Comparison of ENCODE assay signal across 7 cellular contexts in the genomic region with DNA sequence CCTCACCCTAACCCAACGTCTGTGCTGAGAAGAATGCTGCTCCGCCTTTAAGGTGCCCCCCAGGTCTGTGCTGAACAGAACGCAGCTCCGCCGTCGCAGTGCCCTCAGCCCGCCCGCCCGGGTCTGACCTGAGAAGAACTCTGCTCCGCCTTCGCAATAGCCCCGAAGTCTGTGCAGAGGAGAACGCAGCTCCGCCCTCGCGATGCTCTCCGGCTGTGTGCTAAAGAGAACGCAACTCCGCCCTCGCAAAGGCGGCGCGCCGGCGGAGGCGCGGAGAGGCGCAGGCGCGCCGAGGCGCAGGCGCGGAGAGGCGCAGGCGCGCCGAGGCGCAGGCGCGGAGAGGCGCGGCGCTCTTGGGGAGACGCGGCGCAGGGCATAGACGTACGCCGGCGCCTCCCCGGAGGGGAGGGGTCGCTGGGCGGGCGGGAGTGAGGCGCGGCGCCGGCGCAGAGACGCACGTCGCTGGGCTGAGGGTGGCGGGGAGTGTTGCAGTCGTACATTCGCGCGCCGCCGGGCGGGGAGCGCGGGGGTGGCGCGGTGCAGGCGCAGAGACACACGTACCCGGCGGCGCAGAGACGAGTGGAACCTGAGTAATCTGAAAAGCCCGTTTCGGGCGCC. TPM values are rescaled to one million over a fixed set of nuclear protein-coding genes. Genes with fewer than 3 reads are reported as not detected.
DNase-seq lines count a peak whose midpoint lies in the region; ATAC-seq, FAIRE-seq and TF ChIP-seq lines count a peak whose summit lies in the region.
"Not testable (repeated sequence)": the region's sequence is repeated elsewhere in the genome, so short reads cannot be mapped to it uniquely, and the experiment has no call there.

No MANE protein-coding gene starts in this region.

- not testable (repeated sequence) for BruUV-seq in PC-9 (replicated peaks; lab: Mats Ljungman, UMichigan); endothelial cell of umbilical vein (replicated peaks; lab: Mats Ljungman, UMichigan)

- ATAC-seq in GM18858 (IDR thresholded peaks at IDR 0.05; ENCODE audit: unreplicated experiment): peak; percentile 98
- ATAC-seq in HG02885 (IDR thresholded peaks at IDR 0.05; ENCODE audit: poor library complexity, unreplicated experiment): peak; percentile 89
- peak; percentile 95 to 98 for ATAC-seq in activated T-cell treated with anti-CD3 and anti-CD28 coated beads, Interleukin-2, amount 50 U/mL, for 72 hours (replicated peaks in 1 of 2)
- ATAC-seq in right lobe of liver: peak; percentile 75 to 98 (median 98)

- FAIRE-seq in endothelial cell of umbilical vein (lab: Jason Lieb, UNC): not testable (repeated sequence)

- DNase-seq in PC-9 (peak; percentile 53 to 59), endothelial cell of umbilical vein (ENCODE audit: low read depth, low spot score) (peak; percentile 91), right lobe of liver (peak; percentile 89 to 92 (median 89))
- peak; percentile 84 to 92 for DNase-seq in activated T-cell treated with anti-CD3 and anti-CD28 coated beads, Interleukin-2, amount 50 U/mL, for 72 hours
- peak; percentile 78 to 79 for DNase-seq in stimulated activated CD4-positive, alpha-beta T cell treated with anti-CD3 and anti-CD28 coated beads, Interleukin-12 subunit alpha, Interleukin-12 subunit beta, amount 100 ng/mL, for 24 hours (ENCODE audit: low read depth in 2 of 2)

- H3K9me3 Mint-ChIP-seq in activated T-cell treated with anti-CD3 and anti-CD28 coated beads, Interleukin-2, amount 50 U/mL, for 72 hours: not testable (repeated sequence)

- H3K9me1 ChIP-seq in endothelial cell of umbilical vein (replicated peaks; ENCODE audit: control insufficient read depth, extremely low read depth, insufficient read depth, low read length): not testable (repeated sequence)

- TF ChIP-seq CTCF in PC-9 (conservative IDR thresholded peaks at IDR 0.05); endothelial cell of umbilical vein (IDR thresholded peaks at IDR 0.05; ENCODE audit: extremely low read depth in 1 of 2, insufficient read depth in 1 of 2, low read depth in 1 of 2, low read length in 2 of 2); right lobe of liver (IDR thresholded peaks at IDR 0.05): not testable (repeated sequence)

- peak overlapping the region; percentile 85 to 94 for H3K4me3 Mint-ChIP-seq in activated T-cell treated with anti-CD3 and anti-CD28 coated beads, Interleukin-2, amount 50 U/mL, for 72 hours

- dilution Hi-C loops in endothelial cell of umbilical vein (cut with MboI; ENCODE audit: extremely low pct_ligation_motif_present, low sequenced_read_pairs): not testable (repeated sequence)

- not testable (repeated sequence) for H3F3A ChIP-seq in PC-9 (ENCODE audit: insufficient read depth, low read depth)

- not testable (repeated sequence) for H3K27ac ChIP-seq in PC-9
- H3K27ac ChIP-seq in endothelial cell of umbilical vein (ENCODE audit: insufficient read depth, low read depth, low read length) (peak overlapping the region; percentile 45), right lobe of liver (peak overlapping the region; percentile 66 to 80 (median 76))

- not testable (repeated sequence) for H3K4me1 Mint-ChIP-seq in activated T-cell treated with anti-CD3 and anti-CD28 coated beads, Interleukin-2, amount 50 U/mL, for 72 hours (ENCODE audit: low read depth)

- CTCF ChIA-PET in PC-9 (lab: Charles Lee): not testable (repeated sequence)
- CTCF ChIA-PET in endothelial cell of umbilical vein (lab: Charles Lee): interaction anchor here (1.7 to 1.8 kb wide), 2 partner anchors 17 to 153 kb away, joined by 5 to 6 read pairs; partner anchors contain the start of gene SLC35F5

- not testable (repeated sequence) for H3K9ac ChIP-seq in endothelial cell of umbilical vein (replicated peaks; ENCODE audit: extremely low read depth, insufficient read depth, low read length)

- H3K36me3 Mint-ChIP-seq in activated T-cell treated with anti-CD3 and anti-CD28 coated beads, Interleukin-2, amount 50 U/mL, for 72 hours (ENCODE audit: insufficient read depth in 2 of 2): not testable (repeated sequence)

- POLR2A ChIA-PET in PC-9 (lab: Charles Lee; ENCODE audit: unreplicated experiment); endothelial cell of umbilical vein (lab: Charles Lee): not testable (repeated sequence)

- not testable (repeated sequence) for H3K9me3 ChIP-seq in PC-9 (ENCODE audit: insufficient read depth, low read depth); endothelial cell of umbilical vein (replicated peaks; ENCODE audit: control insufficient read depth, insufficient read depth, low read length); right lobe of liver

- not testable (repeated sequence) for H3K9me2 ChIP-seq in PC-9 (ENCODE audit: insufficient read depth)

- not testable (repeated sequence) for H3K79me2 ChIP-seq in PC-9 (ENCODE audit: low read depth); endothelial cell of umbilical vein (ENCODE audit: control insufficient read depth, insufficient read depth, low read length)

- H3K36me3 ChIP-seq in PC-9 (ENCODE audit: low read depth); endothelial cell of umbilical vein (ENCODE audit: control insufficient read depth in 2 of 2, extremely low read depth in 1 of 2, insufficient read depth in 2 of 2, low read length in 2 of 2); right lobe of liver: not testable (repeated sequence)

- TF ChIP-seq POLR2A in endothelial cell of umbilical vein (IDR thresholded peaks at IDR 0.05; ENCODE audit: low read depth, low read length) (peak; percentile 42), right lobe of liver (IDR thresholded peaks at IDR 0.05) (peak; percentile 64)

- not testable (repeated sequence) for H3K27me3 ChIP-seq in PC-9 (ENCODE audit: insufficient read depth, low read depth); endothelial cell of umbilical vein (ENCODE audit: control insufficient read depth in 2 of 2, insufficient read depth in 2 of 2, low read length in 2 of 2); right lobe of liver

- not testable (repeated sequence) for H3K4me2 ChIP-seq in PC-9; endothelial cell of umbilical vein (ENCODE audit: insufficient read depth, low read length)

- not testable (repeated sequence) for H3K4me1 ChIP-seq in PC-9 (replicated peaks; ENCODE audit: insufficient read depth); endothelial cell of umbilical vein (ENCODE audit: control insufficient read depth, extremely low read depth, insufficient read depth, low read length); right lobe of liver

- 31% methylated on average over 27 of the region's 84 CpGs for WGBS in right lobe of liver (ENCODE audit: insufficient coverage, low coverage, low lambda C conversion rate, missing lambda C conversion rate)

- H4K20me1 ChIP-seq in PC-9 (ENCODE audit: insufficient read depth); endothelial cell of umbilical vein (replicated peaks; ENCODE audit: control insufficient read depth, extremely low read depth, insufficient read depth, low read length): not testable (repeated sequence)

- H3K27ac Mint-ChIP-seq in activated T-cell treated with anti-CD3 and anti-CD28 coated beads, Interleukin-2, amount 50 U/mL, for 72 hours: peak overlapping the region; percentile 76

- not testable (repeated sequence) for H2AFZ ChIP-seq in PC-9
- H2AFZ ChIP-seq in endothelial cell of umbilical vein (ENCODE audit: low read depth, low read length): peak overlapping the region; percentile 93

- not testable (repeated sequence) for H3K27me3 Mint-ChIP-seq in activated T-cell treated with anti-CD3 and anti-CD28 coated beads, Interleukin-2, amount 50 U/mL, for 72 hours (ENCODE audit: low read depth)

- intact Hi-C loops in PC-9 (cut with micrococcal nuclease; ENCODE audit: unreplicated experiment); right lobe of liver (cut with DNase I): not testable (repeated sequence)
- intact Hi-C loops in endothelial cell of umbilical vein (cut with micrococcal nuclease): loop anchor here (1.0 to 5.0 kb wide), 2 partner anchors 16 to 154 kb away; partner anchors contain the start of gene SLC35F5

- H3K4me3 ChIP-seq in PC-9 (peak overlapping the region; percentile 33; the same call in 1 of the 2 replicates), endothelial cell of umbilical vein (replicated peaks in 1 of 3; ENCODE audit: insufficient read depth in 1 of 3, low read depth in 1 of 3, low read length in 3 of 3) (peak overlapping the region; percentile 35 to 63 (median 54)), right lobe of liver (peak overlapping the region; percentile 41 to 57 (median 45))

TF ChIP-seq in endothelial cell of umbilical vein, 7 proteins besides CTCF, POLR2A, EP300 and RAD21:
- peak; percentile 71 for TF ChIP-seq POLR2AphosphoS5 (IDR thresholded peaks at IDR 0.05; ENCODE audit: insufficient read depth, low read depth, low read length)

RNA-seq across cellular contexts. Expression of gene RABL2A, which starts 23.5 kb away (rescaled TPM):
- 19.3 and 27.7 TPM in 2 replicates for total RNA-seq in PC-9 (2021)
- total RNA-seq in activated T-cell treated with anti-CD3 and anti-CD28 coated beads, Interleukin-2, amount 50 U/mL, for 72 hours: 10 to 100 TPM; 11.4 to 12.2 TPM
- 10.8 and 12.2 TPM in 2 replicates for total RNA-seq in endothelial cell of umbilical vein
- polyA plus RNA-seq in endothelial cell of umbilical vein: 9.4 and 12.4 TPM in 2 replicates
- 6.5 and 6.8 TPM in 2 replicates for polyA plus RNA-seq in endothelial cell of umbilical vein (2011; cell fraction: cytosol; rRNA removed)
- 41.0 and 49.9 TPM in 2 replicates for polyA plus RNA-seq in endothelial cell of umbilical vein (2011; cell fraction: nucleus; rRNA removed)
- 6.7 and 6.8 TPM in 2 replicates for polyA plus RNA-seq in endothelial cell of umbilical vein (2012)
- polyA minus RNA-seq in endothelial cell of umbilical vein: 14.4 and 14.8 TPM in 2 replicates
- polyA minus RNA-seq in endothelial cell of umbilical vein (2011; cell fraction: cytosol; rRNA and poly(A)+ RNA removed): 2.7 TPM
- 13.6 and 16.4 TPM in 2 replicates for polyA minus RNA-seq in endothelial cell of umbilical vein (2011; cell fraction: nucleus; rRNA and poly(A)+ RNA removed)
- 10 to 100 TPM in 2 of 6 experiments, 1 to 10 TPM in 3, under 1 TPM in 1; 0.92 to 11.0 (median 6.9) TPM for total RNA-seq in right lobe of liver
